ENCODE assay signal across 8 cellular contexts in genomic region chr1:19312782-19313635, GRCh38. TPM values are rescaled to one million over a fixed set of nuclear protein-coding genes. Genes with fewer than 3 reads are reported as not detected.
DNase-seq lines count a peak whose midpoint lies in the region; ATAC-seq and TF ChIP-seq lines count a peak whose summit lies in the region.

No MANE protein-coding gene starts in this region.

- ATAC-seq in foreskin keratinocyte (no peak), gastrocnemius medialis (no peak)

- POLR2A ChIA-PET in HEK293T (lab: Yijun Ruan, JAX), result interaction anchor here (1.0 to 2.6 kb wide), 4 partner anchors 10 to 44 kb away, joined by 3 to 12 read pairs (median 6); no protein-coding TSS in a partner anchor

- H3K4me1 ChIP-seq in foreskin keratinocyte (peaks cover 12% of the 10 kb centered on the region), gastrocnemius medialis (peaks cover 19 to 20% of the 10 kb centered on the region in 2 donors)

- TF ChIP-seq CTCF in GM12865 (IDR thresholded peaks at IDR 0.05; ENCODE audit: insufficient read depth, low read depth, low read length, missing control alignments) (no peak), VCaP (conservative IDR thresholded peaks at IDR 0.05) (no peak), foreskin keratinocyte (conservative IDR thresholded peaks at IDR 0.05) (no peak), gastrocnemius medialis (IDR thresholded peaks at IDR 0.05 in 4 of 5, conservative IDR thresholded peaks at IDR 0.05 in 1 of 5) (no peak)

- DNase-seq in GM12865 (ENCODE audit: low read depth) (peak; percentile 36), HEK293T (ENCODE audit: extremely low spot score) (peak; percentile 36), foreskin keratinocyte (no peak), gastrocnemius medialis (no peak), hippocampal formation (lab: John Stamatoyannopoulos, UW) (no peak), DMS153 treated with DMSO at 0.1 percent for 48 hours (lab: John Stamatoyannopoulos, UW; ENCODE audit: unreplicated experiment) (no peak)
- no peak for DNase-seq in activated CD4-positive, alpha-beta T cell treated with anti-CD3 and anti-CD28 coated beads, Interleukin-2, amount 50 U/mL, for 1 hour

- intact Hi-C loops in gastrocnemius medialis (cut with DNase I; ENCODE audit: low total_unique reads), result loop anchor here (2.0 to 10.0 kb wide), 3 partner anchors 61 to 342 kb away; partner anchors contain the start of genes EMC1 and MRTO4

- TF ChIP-seq POLR2A in gastrocnemius medialis (IDR thresholded peaks at IDR 0.05), result no peak

- peaks cover 0 to 12% of the 10 kb centered on the region in 2 donors for H3K36me3 ChIP-seq in gastrocnemius medialis

- no peaks in the 10 kb centered on the region for H3K9me3 ChIP-seq in gastrocnemius medialis

- in situ Hi-C loops in gastrocnemius medialis (cut with MboI; ENCODE audit: low sequenced_read_pairs in 4 of 4), result no loop called here

- no peaks in the 10 kb centered on the region for H3K27me3 ChIP-seq in foreskin keratinocyte
- H3K27me3 ChIP-seq in gastrocnemius medialis, result no peaks in the 10 kb centered on the region

- H3K27ac ChIP-seq in VCaP, result peak overlapping the region; percentile 83
- peak overlapping the region; percentile 69 for H3K27ac ChIP-seq in foreskin keratinocyte
- peak overlapping the region; percentile 93 to 97 (median 96) for H3K27ac ChIP-seq in gastrocnemius medialis

- CTCF ChIA-PET in HEK293T (lab: Yijun Ruan, JAX), result interaction anchor here (0.7 kb wide), 1 partner anchor 346 kb away, joined by 3 read pairs; no protein-coding TSS in a partner anchor

- H3K4me3 ChIP-seq in GM12865 (ENCODE audit: low read depth, low read length) (peak overlapping the region; percentile 67), gastrocnemius medialis (peak overlapping the region; percentile 79 to 97 (median 87))

TF ChIP-seq in HEK293T, 16 proteins besides CTCF, POLR2A, EP300 and RAD21:
- TF ChIP-seq BHLHE40 (IDR thresholded peaks at IDR 0.05; ENCODE audit: borderline replicate concordance) (no peak), L3MBTL2 (conservative IDR thresholded peaks at IDR 0.05) (peak; percentile 41; the same call in 1 of the 2 replicates)

RNA-seq across cellular contexts. Expression of gene SLC66A1, which starts 0.9 kb away (rescaled TPM):
- total RNA-seq in foreskin keratinocyte (14.2 and 16.9 TPM in 2 replicates), gastrocnemius medialis (10 to 100 TPM; 13.9 to 30.0 (median 19.3) TPM)
- 16.6 and 19.7 TPM in 2 replicates for polyA plus RNA-seq in foreskin keratinocyte

RNA-seq across cellular contexts. Expression of gene AKR7A2, which starts 1.1 kb away (rescaled TPM):
- total RNA-seq in foreskin keratinocyte (53.9 and 55.8 TPM in 2 replicates), gastrocnemius medialis (10 to 100 TPM; 45.4 to 80.2 (median 60.2) TPM)
- polyA plus RNA-seq in foreskin keratinocyte, result 71.1 and 73.6 TPM in 2 replicates

RNA-seq across cellular contexts. Expression of gene AKR7A3, which starts 24.4 kb away (rescaled TPM):
- 0.18 and 0.27 TPM in 2 replicates for total RNA-seq in foreskin keratinocyte
- 0.20 and 0.21 TPM in 2 replicates for polyA plus RNA-seq in foreskin keratinocyte
- total RNA-seq in gastrocnemius medialis, result under 1 TPM; 0.17 to 0.61 (median 0.32) TPM

Comparison
In these comparisons a context has a peak if more than half of its experiments do, and no peak if none do; other contexts are left out.
1. DNase-seq: peak in GM12865 (single experiment) and HEK293T (single experiment); none in foreskin keratinocyte (0 of 2), gastrocnemius medialis (0 of 2), hippocampal formation (0 of 2), activated CD4-positive, alpha-beta T cell treated with anti-CD3 and anti-CD28 coated beads, Interleukin-2, amount 50 U/mL, for 1 hour (single experiment) and DMS153 treated with DMSO at 0.1 percent for 48 hours (single experiment).
2. Peak in every context shown above with its lines, with median percentiles within 50 percentile points of each other: H3K27ac ChIP-seq.